ENCODE assay signal across 20 cellular contexts in the genomic region with DNA sequence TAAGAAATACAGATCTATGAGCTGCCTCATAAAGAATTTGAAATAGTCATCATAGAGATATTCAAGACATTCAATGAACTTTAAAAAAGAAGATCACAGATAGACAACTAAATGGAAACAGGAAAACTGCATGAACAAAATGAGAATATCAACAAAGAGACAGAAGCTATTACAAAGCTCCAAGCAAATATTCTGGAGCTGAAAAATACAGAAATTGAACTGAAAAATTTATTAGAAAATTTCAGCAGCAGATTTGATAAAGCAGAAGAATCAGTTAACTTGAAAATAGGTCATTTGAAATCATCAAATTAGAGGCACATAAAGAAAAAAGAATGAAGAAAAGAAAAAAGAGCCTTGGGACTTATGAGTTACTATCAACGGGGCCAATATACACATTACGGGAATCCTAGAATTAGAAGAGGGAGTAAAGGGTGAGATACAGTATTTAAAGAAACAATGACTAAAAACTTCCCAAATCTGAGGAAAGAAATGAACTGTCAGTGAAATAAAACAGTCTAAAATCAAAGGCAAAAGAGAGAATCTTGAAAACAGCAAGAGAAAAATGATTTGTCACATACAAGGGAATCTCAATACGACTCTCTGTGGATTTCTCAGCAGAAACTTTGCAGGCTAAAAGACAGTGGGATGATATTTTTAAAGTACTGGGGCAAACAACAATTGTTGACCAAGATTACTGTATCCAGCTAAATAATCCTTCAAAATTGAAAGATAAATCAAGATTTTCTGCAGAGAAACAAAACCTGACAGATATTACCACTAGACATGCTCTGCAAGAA.
DNase-seq lines count a peak whose midpoint lies in the region; ATAC-seq and TF ChIP-seq lines count a peak whose summit lies in the region.
"Had no signal": no experiment of that assay in that cellular context is flagged by ENCODE, and none has a peak within 500 bp of the region (broad histone marks: within the 10 kb centered on the region; RNA-seq: fewer than 3 reads in every experiment).

No MANE protein-coding gene starts in this region.

- no peak overlapping the region for H3K9ac ChIP-seq in PC-3 (ENCODE audit: low read length)

- H3K4me3 Mint-ChIP-seq in activated naive CD4-positive, alpha-beta T cell treated with anti-CD3 and anti-CD28 coated beads for 36 hours: no peak overlapping the region
- H3K4me3 Mint-ChIP-seq: CD8-positive, alpha-beta memory T cell; GM23338; T-cell had no signal

- TF ChIP-seq CTCF in PC-3 (conservative IDR thresholded peaks at IDR 0.05; ENCODE audit: low read depth, low read length): no peak

- peaks cover 2% of the 10 kb centered on the region for H3K36me3 Mint-ChIP-seq in activated naive CD4-positive, alpha-beta T cell treated with anti-CD3 and anti-CD28 coated beads for 36 hours (ENCODE audit: low read depth)
- H3K36me3 Mint-ChIP-seq: CD8-positive, alpha-beta memory T cell; T-cell had no signal

- no peak overlapping the region for H2AFZ ChIP-seq in PC-3 (ENCODE audit: low read length)
- H2AFZ ChIP-seq: GM23338 had no signal

- H3K4me3 ChIP-seq in PC-3 (ENCODE audit: low read length): no peak overlapping the region
- H3K4me3 ChIP-seq: GM23338, HAP-1, MG63, Peyer's patch, SJCRH30 had no signal

- ATAC-seq in PC-3 (no peak), HG03280 (IDR thresholded peaks at IDR 0.05; ENCODE audit: unreplicated experiment) (no peak)
- ATAC-seq: GM23338, T-cell had no signal

- H3K9me3 ChIP-seq in PC-3 (ENCODE audit: low read length): peaks cover 22% of the 10 kb centered on the region

- H3K9me2 ChIP-seq in PC-3 (replicated peaks; ENCODE audit: low read length): no peaks in the 10 kb centered on the region

- CTCF ChIA-PET in PC-3 (lab: Charles Lee): interaction anchor here (0.7 kb wide), 1 partner anchor 9 kb away, joined by 3 read pairs; no protein-coding TSS in a partner anchor
- CTCF ChIA-PET in activated naive CD4-positive, alpha-beta T cell treated with anti-CD3 and anti-CD28 coated beads for 36 hours (lab: Charles Lee): no interaction called here

- H3K4me1 ChIP-seq in PC-3 (ENCODE audit: insufficient read depth, low read length): no peaks in the 10 kb centered on the region
- H3K4me1 ChIP-seq: HAP-1, Peyer's patch, SJCRH30 had no signal

- H3K27ac ChIP-seq in PC-3 (ENCODE audit: low read length): no peak overlapping the region
- H3K27ac ChIP-seq: C4-2B, Peyer's patch, SJCRH30 had no signal

- no peaks in the 10 kb centered on the region for H3F3A ChIP-seq in PC-3 (ENCODE audit: low read length, unreplicated experiment)

- POLR2A ChIA-PET in PC-3 (lab: Charles Lee; ENCODE audit: unreplicated experiment): no interaction called here

- intact Hi-C loops in PC-3 (cut with micrococcal nuclease): no loop called here
- intact Hi-C loops in head of caudate nucleus (cut with DNase I): no loop called here
- intact Hi-C loops in activated naive CD4-positive, alpha-beta T cell treated with anti-CD3 and anti-CD28 coated beads for 36 hours (cut with micrococcal nuclease): no loop called here

- no peaks in the 10 kb centered on the region for H4K20me1 ChIP-seq in PC-3 (ENCODE audit: low read length)

- H3K9me3 Mint-ChIP-seq in activated naive CD4-positive, alpha-beta T cell treated with anti-CD3 and anti-CD28 coated beads for 36 hours: peaks cover 22% of the 10 kb centered on the region

- BruUV-seq in PC-3 (replicated peaks; lab: Mats Ljungman, UMichigan): no TSS peak

- no peaks in the 10 kb centered on the region; the same call in 1 of the 2 replicates for H3K36me3 ChIP-seq in PC-3 (ENCODE audit: low read depth, low read length)
- H3K36me3 ChIP-seq: HAP-1, MG63, Peyer's patch, SJCRH30 had no signal

- no peak overlapping the region for H3K4me2 ChIP-seq in PC-3 (ENCODE audit: low read length)
- H3K4me2 ChIP-seq: GM23338 had no signal

- no peak overlapping the region for H3K27ac Mint-ChIP-seq in activated naive CD4-positive, alpha-beta T cell treated with anti-CD3 and anti-CD28 coated beads for 36 hours
- H3K27ac Mint-ChIP-seq: CD8-positive, alpha-beta memory T cell; GM23338; T-cell had no signal

- no peaks in the 10 kb centered on the region for H3K79me2 ChIP-seq in PC-3 (ENCODE audit: low read length)

- H3K4me1 Mint-ChIP-seq in activated naive CD4-positive, alpha-beta T cell treated with anti-CD3 and anti-CD28 coated beads for 36 hours (ENCODE audit: low read depth): no peaks in the 10 kb centered on the region
- H3K4me1 Mint-ChIP-seq: CD8-positive, alpha-beta memory T cell; GM23338; T-cell had no signal

- no peaks in the 10 kb centered on the region for H3K27me3 ChIP-seq in PC-3 (ENCODE audit: low read length)
- H3K27me3 ChIP-seq: MG63, Peyer's patch, SJCRH30 had no signal

- DNase-seq in EH (ENCODE audit: low read depth) (peak; percentile 36), HT-29 (ENCODE audit: low spot score) (peak; percentile 28), PC-3 (peak; percentile 9), iris pigment epithelial cell (ENCODE audit: low read depth) (peak; percentile 32), head of caudate nucleus (no peak)
- DNase-seq in activated naive CD4-positive, alpha-beta T cell treated with anti-CD3 and anti-CD28 coated beads for 36 hours: no peak
- DNase-seq: CD8-positive, alpha-beta memory T cell; DMS79; MG63; NCI-H1092; NCI-H1436; NCI-H187 treated with DMSO at 0.1 percent for 48 hours; NCI-H748 treated with DMSO at 0.1 percent for 48 hours; Peyer's patch; T-cell had no signal

- H3K27me3 Mint-ChIP-seq in activated naive CD4-positive, alpha-beta T cell treated with anti-CD3 and anti-CD28 coated beads for 36 hours (ENCODE audit: low read depth): no peaks in the 10 kb centered on the region
- H3K27me3 Mint-ChIP-seq: T-cell had no signal

Comparison
In these comparisons a context has a peak if more than half of its experiments do, and no peak if none do; other contexts are left out.
1. DNase-seq: peak in EH (single experiment), HT-29 (single experiment), PC-3 (single experiment) and iris pigment epithelial cell (single experiment); none in head of caudate nucleus (0 of 42) and activated naive CD4-positive, alpha-beta T cell treated with anti-CD3 and anti-CD28 coated beads for 36 hours (single experiment).